In genomic region chr18:58977223-58977622, GRCh38 we compare ENCODE assay signal across 1 cellular context.
TF ChIP-seq lines count a peak whose summit lies in the region.

No MANE protein-coding gene starts in this region.

TF ChIP-seq in IMR-90, 13 proteins besides CTCF, POLR2A, EP300 and RAD21 (continued from another document):
- TF ChIP-seq ELK1 (IDR thresholded peaks at IDR 0.05; ENCODE audit: borderline replicate concordance, low read depth, low read length) (no peak), RFX5 (IDR thresholded peaks at IDR 0.05; ENCODE audit: low read depth, low read length) (no peak), MAFK (IDR thresholded peaks at IDR 0.05; ENCODE audit: low read depth, low read length) (no peak), SMC3 (IDR thresholded peaks at IDR 0.05; ENCODE audit: low read depth, low read length) (no peak), BHLHE40 (IDR thresholded peaks at IDR 0.05; ENCODE audit: low read depth, low read length) (no peak), MAZ (IDR thresholded peaks at IDR 0.05; ENCODE audit: borderline replicate concordance, low read depth, low read length) (no peak), MXI1 (IDR thresholded peaks at IDR 0.05; ENCODE audit: borderline replicate concordance, low read depth, low read length) (no peak)
- TF ChIP-seq, protein P1, sequence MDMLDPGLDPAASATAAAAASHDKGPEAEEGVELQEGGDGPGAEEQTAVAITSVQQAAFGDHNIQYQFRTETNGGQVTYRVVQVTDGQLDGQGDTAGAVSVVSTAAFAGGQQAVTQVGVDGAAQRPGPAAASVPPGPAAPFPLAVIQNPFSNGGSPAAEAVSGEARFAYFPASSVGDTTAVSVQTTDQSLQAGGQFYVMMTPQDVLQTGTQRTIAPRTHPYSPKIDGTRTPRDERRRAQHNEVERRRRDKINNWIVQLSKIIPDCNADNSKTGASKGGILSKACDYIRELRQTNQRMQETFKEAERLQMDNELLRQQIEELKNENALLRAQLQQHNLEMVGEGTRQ (IDR thresholded peaks at IDR 0.05; ENCODE audit: low read depth, low read length) = no peak
TF ChIP-seq in IMR-90: peak in this region for 0.
